1 cellular context compared by ENCODE assay signal in the genomic region with DNA sequence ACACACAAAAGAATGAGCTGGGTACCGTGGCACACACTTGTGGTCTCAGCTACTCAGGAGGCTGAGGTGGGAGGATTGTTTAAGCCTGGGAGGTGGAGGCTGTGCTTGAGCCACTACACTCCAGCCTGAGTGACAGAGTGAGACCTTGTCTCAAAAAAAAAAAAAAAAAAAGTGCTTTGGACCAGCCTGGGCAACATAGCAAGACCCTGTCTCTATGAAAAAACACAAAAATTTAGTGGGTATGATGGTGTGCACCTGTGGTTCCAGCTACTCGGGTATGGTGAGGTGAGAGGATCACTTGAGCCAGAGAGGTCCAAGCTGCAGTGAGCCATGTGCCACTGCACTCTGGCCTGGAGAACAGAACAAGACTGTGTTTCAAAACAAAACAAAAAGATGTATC.
TF ChIP-seq lines count a peak whose summit lies in the region.

No MANE protein-coding gene starts in this region.

TF ChIP-seq in HEK293, 187 proteins besides CTCF, POLR2A, EP300 and RAD21 (continued from another document):
- TF ChIP-seq, protein P1, sequence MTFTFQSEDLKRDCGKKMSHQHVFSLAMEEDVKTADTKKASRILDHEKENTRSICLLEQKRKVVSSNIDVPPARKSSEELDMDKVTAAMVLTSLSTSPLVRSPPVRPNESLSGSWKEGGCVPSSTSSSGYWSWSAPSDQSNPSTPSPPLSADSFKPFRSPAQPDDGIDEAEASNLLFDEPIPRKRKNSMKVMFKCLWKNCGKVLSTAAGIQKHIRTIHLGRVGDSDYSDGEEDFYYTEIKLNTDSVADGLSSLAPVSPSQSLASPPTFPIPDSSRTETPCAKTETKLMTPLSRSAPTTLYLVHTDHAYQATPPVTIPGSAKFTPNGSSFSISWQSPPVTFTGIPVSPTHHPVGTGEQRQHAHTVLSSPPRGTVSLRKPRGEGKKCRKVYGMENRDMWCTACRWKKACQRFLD (tag by site-specific recombination; IDR thresholded peaks at IDR 0.05), result no peak
- TF ChIP-seq ZNF747 (tag by site-specific recombination; IDR thresholded peaks at IDR 0.05), result no peak
